ENCODE assay signal across 16 cellular contexts in genomic region chr1:117967900-117968299, GRCh38. TPM values are rescaled to one million over a fixed set of nuclear protein-coding genes. Genes with fewer than 3 reads are reported as not detected.
DNase-seq lines count a peak whose midpoint lies in the region; ATAC-seq, FAIRE-seq and TF ChIP-seq lines count a peak whose summit lies in the region.
"Had no signal": no experiment of that assay in that cellular context is flagged by ENCODE, and none has a peak within 500 bp of the region (broad histone marks: within the 10 kb centered on the region; RNA-seq: fewer than 3 reads in every experiment).

No MANE protein-coding gene starts in this region.

- no peak overlapping the region for H3K9ac ChIP-seq in HepG2 (ENCODE audit: insufficient read depth, low read depth, low read length)

- H2AFZ ChIP-seq in HepG2 (ENCODE audit: low read length), result no peak overlapping the region

- peak; percentile 46 for ATAC-seq in GM18868 (IDR thresholded peaks at IDR 0.05; ENCODE audit: unreplicated experiment)
- ATAC-seq in HepG2, result no peak
- ATAC-seq: activated CD8-positive, alpha-beta T cell treated with anti-CD3 and anti-CD28 coated beads for 36 hours; effector memory CD8-positive, alpha-beta T cell had no signal

- no peak overlapping the region for H3K4me2 ChIP-seq in HepG2 (ENCODE audit: low read depth, low read length)

- in situ Hi-C loops in HepG2 (cut with HindIII; ENCODE audit: extremely low pct_ligation_motif_present, low pct_unique_long_range_greater_than_20kb), result no loop called here

- FAIRE-seq in HepG2 (lab: Jason Lieb, UNC), result no peak

- POLR2A ChIA-PET in HepG2 (lab: Yijun Ruan, JAX), result no interaction called here

- TF ChIP-seq CTCF in HepG2 (CRISPR knock-in tag; IDR thresholded peaks at IDR 0.05) (no peak), tibial nerve (IDR thresholded peaks at IDR 0.05) (no peak)

- DNase-seq in NCI-H2107 (lab: John Stamatoyannopoulos, UW), result peak; percentile 10
- DNase-seq in astrocyte of the hippocampus (ENCODE audit: low read depth, low spot score), result peak; percentile 76
- peak; percentile 7 for DNase-seq in myocyte (ENCODE audit: low read depth)
- DNase-seq in HepG2 (ENCODE audit: low spot score), result no peak
- no peak for DNase-seq in NCI-H510A treated with DMSO at 0.1 percent for 48 hours (lab: John Stamatoyannopoulos, UW)
- no peak for DNase-seq in tibial nerve (ENCODE audit: low spot score in 2 of 2)
- no peak for DNase-seq in stimulated activated CD4-positive, alpha-beta T cell treated with anti-CD3 and anti-CD28 coated beads, Interleukin-2, amount 100 ng/mL, for 48 hours
- DNase-seq: activated CD8-positive, alpha-beta T cell treated with anti-CD3 and anti-CD28 coated beads for 36 hours; activated naive CD4-positive, alpha-beta T cell treated with anti-CD3 and anti-CD28 coated beads, Interleukin-2, amount 50 U/mL, for 16 hours; effector memory CD8-positive, alpha-beta T cell; islet precursor cell; NCI-H187; stimulated activated CD4-positive, alpha-beta T cell treated with anti-CD3 and anti-CD28 coated beads, Interleukin-2, amount 100 ng/mL, for 24 hours; stomach had no signal

- H3K27ac ChIP-seq in HepG2 (ENCODE audit: extremely low read length, insufficient read depth, low read length), result no peak overlapping the region
- no peak overlapping the region for H3K27ac ChIP-seq in tibial nerve
- H3K27ac ChIP-seq: neutrophil, stomach had no signal

- H3K36me3 ChIP-seq in HepG2 (replicated peaks in 1 of 2; ENCODE audit: control insufficient read depth in 1 of 2, insufficient read depth in 2 of 2, low read length in 2 of 2) (0 out of 5 replicates have a peak, but pooled peaks cover 0 to 3% of the 10 kb centered on the region in 2 experiments), tibial nerve (peaks cover 0 to 14% (median 0%) of the 10 kb centered on the region in 3 donors)
- H3K36me3 ChIP-seq: neutrophil had no signal

- CTCF ChIA-PET in HepG2 (lab: Yijun Ruan, JAX; ENCODE audit: low intra/inter-chr PET ratio, low total read pairs), result no interaction called here

- TF ChIP-seq EP300 in HepG2 (IDR thresholded peaks at IDR 0.05; ENCODE audit: low read depth in 2 of 2, low read length in 2 of 2) (no peak), HepG2 (CRISPR knock-in tag; IDR thresholded peaks at IDR 0.05; ENCODE audit: borderline replicate concordance) (no peak), tibial nerve (IDR thresholded peaks at IDR 0.05) (no peak)

- H3K4me3 ChIP-seq in HepG2 (replicated peaks in 1 of 3; ENCODE audit: insufficient read depth in 1 of 3, low read depth in 2 of 3, low read length in 3 of 3), result no peak overlapping the region
- no peak overlapping the region for H3K4me3 ChIP-seq in tibial nerve
- H3K4me3 ChIP-seq: stomach had no signal

- H4K20me1 ChIP-seq in HepG2 (ENCODE audit: insufficient read depth, low read length), result no peaks in the 10 kb centered on the region

- H3K79me2 ChIP-seq in HepG2 (ENCODE audit: insufficient read depth, low read length), result no peaks in the 10 kb centered on the region

- TF ChIP-seq POLR2A in HepG2 (IDR thresholded peaks at IDR 0.05; ENCODE audit: insufficient read depth in 1 of 2, low read depth in 2 of 2, low read length in 2 of 2) (no peak), tibial nerve (IDR thresholded peaks at IDR 0.05) (no peak)

- BruUV-seq in HepG2 (replicated peaks; lab: Mats Ljungman, UMichigan), result no TSS peak

- H3K9me3 ChIP-seq in HepG2 (ENCODE audit: low read length) (no peaks in the 10 kb centered on the region), tibial nerve (no peaks in the 10 kb centered on the region)
- H3K9me3 ChIP-seq: neutrophil, stomach had no signal

- WGBS in HepG2 (ENCODE audit: low lambda C conversion rate), result 45% methylated on average over 2 of the region's 2 CpGs
- WGBS in tibial nerve, 2 donors, result 38 to 40% methylated on average over 2 of the region's 2 CpGs

- H3K4me1 ChIP-seq in HepG2 (ENCODE audit: insufficient read depth, low read length) (no peaks in the 10 kb centered on the region), tibial nerve (peaks cover 0 to 3% (median 0%) of the 10 kb centered on the region in 4 donors)

- intact Hi-C loops in HepG2 (cut with micrococcal nuclease; ENCODE audit: unreplicated experiment), result no loop called here

- H3K27me3 ChIP-seq in HepG2 (ENCODE audit: control insufficient read depth in 1 of 2, insufficient read depth in 2 of 2, low read length in 2 of 2), result no peaks in the 10 kb centered on the region
- no peaks in the 10 kb centered on the region for H3K27me3 ChIP-seq in tibial nerve
- H3K27me3 ChIP-seq: neutrophil, stomach had no signal

- no peak for TF ChIP-seq RAD21 in HepG2 (CRISPR knock-in tag; IDR thresholded peaks at IDR 0.05)

TF ChIP-seq in HepG2, 621 proteins besides CTCF, POLR2A, EP300 and RAD21 (continues in another document):
- TF ChIP-seq ZFP36 (IDR thresholded peaks at IDR 0.05; ENCODE audit: borderline replicate concordance, low read depth, low read length, partially characterized antibody), result no peak
- TF ChIP-seq ZNF432 (CRISPR knock-in tag; IDR thresholded peaks at IDR 0.05; ENCODE audit: borderline replicate concordance), result no peak
- no peak for TF ChIP-seq ARNT (IDR thresholded peaks at IDR 0.05)
- TF ChIP-seq BCL6 (CRISPR knock-in tag; IDR thresholded peaks at IDR 0.05), result no peak
- TF ChIP-seq, protein P1, sequence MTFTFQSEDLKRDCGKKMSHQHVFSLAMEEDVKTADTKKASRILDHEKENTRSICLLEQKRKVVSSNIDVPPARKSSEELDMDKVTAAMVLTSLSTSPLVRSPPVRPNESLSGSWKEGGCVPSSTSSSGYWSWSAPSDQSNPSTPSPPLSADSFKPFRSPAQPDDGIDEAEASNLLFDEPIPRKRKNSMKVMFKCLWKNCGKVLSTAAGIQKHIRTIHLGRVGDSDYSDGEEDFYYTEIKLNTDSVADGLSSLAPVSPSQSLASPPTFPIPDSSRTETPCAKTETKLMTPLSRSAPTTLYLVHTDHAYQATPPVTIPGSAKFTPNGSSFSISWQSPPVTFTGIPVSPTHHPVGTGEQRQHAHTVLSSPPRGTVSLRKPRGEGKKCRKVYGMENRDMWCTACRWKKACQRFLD (CRISPR knock-in tag; IDR thresholded peaks at IDR 0.05; ENCODE audit: borderline replicate concordance), result no peak
- no peak for TF ChIP-seq PITX1 (CRISPR knock-in tag; IDR thresholded peaks at IDR 0.05)
- TF ChIP-seq ZNF788 (CRISPR knock-in tag; IDR thresholded peaks at IDR 0.05; ENCODE audit: borderline replicate concordance), result no peak
- TF ChIP-seq NCOA2 (CRISPR knock-in tag; IDR thresholded peaks at IDR 0.05), result no peak

RNA-seq across cellular contexts. Expression of gene WDR3, which starts 38.4 kb away (rescaled TPM):
- 22.0 and 39.8 TPM in 2 replicates for total RNA-seq in myocyte
- polyA plus RNA-seq in myocyte (2012), result 13.4 TPM
- total RNA-seq in HepG2 (2016; rRNA removed; fragmentation: Illumina TruSeq; extraction: Trizol), result 55.5 and 92.3 TPM in 2 replicates
- total RNA-seq in HepG2 (2016; cell fraction: cytosol; rRNA removed; fragmentation: Illumina TruSeq; extraction: Trizol; ENCODE audit: low read depth), result 1.2 and 1.9 TPM in 2 replicates
- total RNA-seq in HepG2 (2016; cell fraction: insoluble cytoplasmic fraction; rRNA removed; fragmentation: Illumina TruSeq; extraction: Trizol), result 57.3 and 87.1 TPM in 2 replicates
- 7.7 and 8.9 TPM in 2 replicates for total RNA-seq in HepG2 (2016; cell fraction: membrane; rRNA removed; fragmentation: Illumina TruSeq; extraction: Trizol)
- total RNA-seq in HepG2 (2016; cell fraction: nucleus; rRNA removed; fragmentation: Illumina TruSeq; extraction: Trizol), result 38.5 and 39.2 TPM in 2 replicates
- polyA plus RNA-seq in HepG2 (2011; rRNA removed), result 15.9 and 18.0 TPM in 2 replicates
- polyA plus RNA-seq in HepG2 (2011; cell fraction: cytosol; rRNA removed), result 9.4 and 16.2 TPM in 2 replicates
- polyA plus RNA-seq in HepG2 (2011; cell fraction: nucleus; rRNA removed), result 11.6 and 12.6 TPM in 2 replicates
- polyA plus RNA-seq in HepG2 (2012), result 22.5 and 23.5 TPM in 2 replicates
- 0.53 and 0.67 TPM in 2 replicates for polyA plus RNA-seq in HepG2 (2016; cell fraction: cytosol; fragmentation: Illumina TruSeq; extraction: Trizol; ENCODE audit: low read depth)
- polyA plus RNA-seq in HepG2 (2016; cell fraction: insoluble cytoplasmic fraction; fragmentation: Illumina TruSeq; extraction: Trizol; ENCODE audit: low read depth), result 43.1 and 44.3 TPM in 2 replicates
- polyA plus RNA-seq in HepG2 (2016; cell fraction: membrane; fragmentation: Illumina TruSeq; extraction: Trizol; ENCODE audit: low read depth), result 1.5 and 2.5 TPM in 2 replicates
- polyA plus RNA-seq in HepG2 (2016; cell fraction: nucleus; fragmentation: Illumina TruSeq; extraction: Trizol; ENCODE audit: insufficient read depth, low read depth), result 18.7 and 19.6 TPM in 2 replicates
- 26.3 and 77.1 TPM in 2 replicates for polyA minus RNA-seq in HepG2 (2011; rRNA and poly(A)+ RNA removed; ENCODE audit: low replicate concordance)
- 20.9 and 25.4 TPM in 2 replicates for polyA minus RNA-seq in HepG2 (2011; cell fraction: cytosol; rRNA and poly(A)+ RNA removed)
- polyA minus RNA-seq in HepG2 (2011; cell fraction: nucleus; rRNA and poly(A)+ RNA removed), result 24.6 and 26.6 TPM in 2 replicates
- 10 to 100 TPM in 1 of 4 donors, 1 to 10 TPM in 3; 7.2 to 10.5 (median 7.7) TPM for total RNA-seq in tibial nerve

RNA-seq across cellular contexts. Expression of gene GDAP2, which starts 38.5 kb away (rescaled TPM):
- total RNA-seq in myocyte (11.4 and 16.3 TPM in 2 replicates), HepG2 (2016; rRNA removed; fragmentation: Illumina TruSeq; extraction: Trizol) (23.2 and 36.1 TPM in 2 replicates), tibial nerve (10 to 100 TPM; 21.8 to 24.3 (median 22.8) TPM)
- 7.6 TPM for polyA plus RNA-seq in myocyte (2012)
- 15.8 and 17.4 TPM in 2 replicates for total RNA-seq in HepG2 (2016; cell fraction: cytosol; rRNA removed; fragmentation: Illumina TruSeq; extraction: Trizol; ENCODE audit: low read depth)
- 21.4 and 33.7 TPM in 2 replicates for total RNA-seq in HepG2 (2016; cell fraction: insoluble cytoplasmic fraction; rRNA removed; fragmentation: Illumina TruSeq; extraction: Trizol)
- 18.8 and 20.0 TPM in 2 replicates for total RNA-seq in HepG2 (2016; cell fraction: membrane; rRNA removed; fragmentation: Illumina TruSeq; extraction: Trizol)
- 26.1 and 28.4 TPM in 2 replicates for total RNA-seq in HepG2 (2016; cell fraction: nucleus; rRNA removed; fragmentation: Illumina TruSeq; extraction: Trizol)
- 10.2 and 11.4 TPM in 2 replicates for polyA plus RNA-seq in HepG2 (2011; rRNA removed)
- polyA plus RNA-seq in HepG2 (2011; cell fraction: cytosol; rRNA removed), result 4.1 and 7.7 TPM in 2 replicates
- 5.7 and 6.5 TPM in 2 replicates for polyA plus RNA-seq in HepG2 (2011; cell fraction: nucleus; rRNA removed)
- 5.7 and 7.5 TPM in 2 replicates for polyA plus RNA-seq in HepG2 (2012)
- polyA plus RNA-seq in HepG2 (2016; cell fraction: cytosol; fragmentation: Illumina TruSeq; extraction: Trizol; ENCODE audit: low read depth), result 3.4 and 5.5 TPM in 2 replicates
- polyA plus RNA-seq in HepG2 (2016; cell fraction: insoluble cytoplasmic fraction; fragmentation: Illumina TruSeq; extraction: Trizol; ENCODE audit: low read depth), result 24.3 and 32.0 TPM in 2 replicates
- polyA plus RNA-seq in HepG2 (2016; cell fraction: membrane; fragmentation: Illumina TruSeq; extraction: Trizol; ENCODE audit: low read depth), result 5.9 and 7.6 TPM in 2 replicates
- polyA plus RNA-seq in HepG2 (2016; cell fraction: nucleus; fragmentation: Illumina TruSeq; extraction: Trizol; ENCODE audit: insufficient read depth, low read depth), result 12.3 and 14.2 TPM in 2 replicates
- 11.9 and 20.4 TPM in 2 replicates for polyA minus RNA-seq in HepG2 (2011; rRNA and poly(A)+ RNA removed; ENCODE audit: low replicate concordance)
- 12.5 and 12.6 TPM in 2 replicates for polyA minus RNA-seq in HepG2 (2011; cell fraction: cytosol; rRNA and poly(A)+ RNA removed)
- polyA minus RNA-seq in HepG2 (2011; cell fraction: nucleus; rRNA and poly(A)+ RNA removed), result 61.7 and 71.1 TPM in 2 replicates

Comparison
In these comparisons a context has a peak if more than half of its experiments do, and no peak if none do; other contexts are left out.
1. DNase-seq: peak in NCI-H2107 (single experiment), astrocyte of the hippocampus (single experiment) and myocyte (single experiment); none in HepG2 (single experiment), NCI-H510A treated with DMSO at 0.1 percent for 48 hours (single experiment), tibial nerve (0 of 2) and stimulated activated CD4-positive, alpha-beta T cell treated with anti-CD3 and anti-CD28 coated beads, Interleukin-2, amount 100 ng/mL, for 48 hours (0 of 2).